11 cellular contexts compared by ENCODE assay signal in the genomic region with DNA sequence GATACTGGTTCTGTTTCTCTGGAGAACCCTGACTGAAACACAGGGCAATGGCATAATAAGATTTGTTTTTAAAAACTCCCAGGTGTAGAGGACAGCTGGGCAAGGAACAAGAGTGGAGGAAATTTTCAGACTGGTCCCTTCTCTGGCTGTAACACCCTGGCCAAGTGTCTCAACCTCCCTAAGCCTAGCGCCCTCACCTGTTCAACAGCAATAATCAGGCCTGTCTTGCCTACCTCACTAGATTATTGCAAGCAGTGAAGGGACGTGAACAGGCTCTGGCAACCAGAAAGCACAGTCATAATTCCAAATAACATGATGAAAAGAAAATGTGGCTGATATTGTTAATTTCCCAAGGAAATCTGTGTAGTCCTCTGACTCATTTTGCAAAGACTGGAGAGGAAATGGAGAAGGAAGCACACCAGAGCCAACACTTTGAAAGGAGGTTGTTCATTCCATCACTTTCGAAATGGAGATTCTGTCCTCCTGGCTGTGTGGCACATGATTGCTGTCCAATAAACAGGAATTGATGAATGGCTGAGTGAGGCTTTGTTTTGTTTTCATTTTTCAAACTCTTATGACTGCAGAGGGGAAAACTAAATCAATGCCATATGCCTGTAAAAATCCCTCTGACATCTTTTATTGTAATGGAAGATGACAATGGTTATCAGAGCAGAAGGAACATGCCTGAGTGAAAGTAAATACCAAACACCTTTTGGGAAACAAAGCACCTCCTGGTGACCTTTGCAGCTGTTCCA.
DNase-seq lines count a peak whose midpoint lies in the region; ATAC-seq and TF ChIP-seq lines count a peak whose summit lies in the region.
"Had no signal": no experiment of that assay in that cellular context is flagged by ENCODE, and none has a peak within 500 bp of the region (broad histone marks: within the 10 kb centered on the region; RNA-seq: fewer than 3 reads in every experiment).

No MANE protein-coding gene starts in this region.

- H3K4ac ChIP-seq in trophoblast cell (ENCODE audit: low read depth, low read length) = no peak overlapping the region

- DNase-seq in AG09309 (ENCODE audit: low read depth) (no peak), OCI-M1 (lab: John Stamatoyannopoulos, UW) (peak; percentile 2), fibroblast of villous mesenchyme (ENCODE audit: low read depth) (peak; percentile 20), NCI-H146 treated with DMSO at 0.1 percent for 48 hours (lab: John Stamatoyannopoulos, UW; ENCODE audit: unreplicated experiment) (no peak), trophoblast cell (no peak)
- DNase-seq: activated T-cell treated with anti-CD3 and anti-CD28 coated beads, Interleukin-2, amount 50 U/mL, for 24 hours; CD4-positive, alpha-beta memory T cell had no signal

- no peaks in the 10 kb centered on the region for H3K79me1 ChIP-seq in trophoblast cell (ENCODE audit: low read length)

- no peaks in the 10 kb centered on the region for H3K27me3 ChIP-seq in trophoblast cell (ENCODE audit: insufficient read depth, low read length)
- H3K27me3 ChIP-seq: right atrium auricular region had no signal

- no peak overlapping the region for H2BK120ac ChIP-seq in trophoblast cell (ENCODE audit: insufficient read depth, low read length, poor library complexity)

- H2AFZ ChIP-seq in trophoblast cell (ENCODE audit: insufficient read depth, low read length, poor library complexity) = no peak overlapping the region

- H2AK5ac ChIP-seq in trophoblast cell (ENCODE audit: low read length) = no peak overlapping the region

- no peaks in the 10 kb centered on the region for H3K4me1 ChIP-seq in trophoblast cell (ENCODE audit: control insufficient read depth in 1 of 2, insufficient read depth in 2 of 2, low read length in 2 of 2)
- H3K4me1 ChIP-seq: right atrium auricular region had no signal

- H3K4me2 ChIP-seq in trophoblast cell (ENCODE audit: low read length) = no peak overlapping the region

- no peak overlapping the region for H3K23ac ChIP-seq in trophoblast cell (ENCODE audit: low read length)

- no peak overlapping the region for H3K9ac ChIP-seq in trophoblast cell (ENCODE audit: low read length)

- TF ChIP-seq CTCF in AG09309 (IDR thresholded peaks at IDR 0.05; ENCODE audit: control insufficient read depth, insufficient read depth, low read depth, low read length, missing control alignments) = peak; percentile 7
- peak; percentile 17; the same call in 1 of the 2 replicates for TF ChIP-seq CTCF in GM12875 (IDR thresholded peaks at IDR 0.05; ENCODE audit: borderline replicate concordance, insufficient read depth, low read depth, low read length)
- TF ChIP-seq CTCF in fibroblast of villous mesenchyme (IDR thresholded peaks at IDR 0.05; ENCODE audit: insufficient read depth, low read depth, low read length) = no peak

- H3K27ac ChIP-seq in trophoblast cell (ENCODE audit: low read depth, low read length) = no peak overlapping the region
- H3K27ac ChIP-seq: right atrium auricular region had no signal

- H3K36me3 ChIP-seq in trophoblast cell (ENCODE audit: control insufficient read depth in 1 of 2, insufficient read depth in 2 of 2, low read length in 2 of 2) = no peaks in the 10 kb centered on the region
- H3K36me3 ChIP-seq: right atrium auricular region had no signal

- ATAC-seq in GM19023 (IDR thresholded peaks at IDR 0.05; ENCODE audit: unreplicated experiment) = no peak
- no peak for ATAC-seq in GM19395 (IDR thresholded peaks at IDR 0.05; ENCODE audit: unreplicated experiment)

- H4K12ac ChIP-seq in trophoblast cell (ENCODE audit: low read depth, low read length) = no peak overlapping the region

- H4K91ac ChIP-seq in trophoblast cell (ENCODE audit: low read depth, low read length) = no peak overlapping the region

- no peak overlapping the region for H3K4me3 ChIP-seq in AG09309 (ENCODE audit: control insufficient read depth, low read depth, low read length)
- no peak overlapping the region for H3K4me3 ChIP-seq in GM12875 (ENCODE audit: low read depth, low read length)
- H3K4me3 ChIP-seq in fibroblast of villous mesenchyme (ENCODE audit: low read depth, low read length) = no peak overlapping the region
- no peak overlapping the region for H3K4me3 ChIP-seq in trophoblast cell (ENCODE audit: low read depth, low read length)
- H3K4me3 ChIP-seq: right atrium auricular region had no signal

- WGBS in trophoblast cell (ENCODE audit: extremely low coverage, insufficient coverage, insufficient read length) = no CpG with 5 or more reads among the region's 3 CpGs

- no peak overlapping the region for H4K8ac ChIP-seq in trophoblast cell (ENCODE audit: low read depth, low read length)

- H3K18ac ChIP-seq in trophoblast cell (ENCODE audit: low read length) = no peak overlapping the region

- no peaks in the 10 kb centered on the region for H3K79me2 ChIP-seq in trophoblast cell (ENCODE audit: control insufficient read depth, insufficient read depth, low read length, poor library complexity)

- H3K14ac ChIP-seq in trophoblast cell (ENCODE audit: low read length) = no peak overlapping the region

- H3K9me3 ChIP-seq in trophoblast cell (ENCODE audit: insufficient read depth, low read depth, low read length) = no peaks in the 10 kb centered on the region

- no peak overlapping the region for H2BK5ac ChIP-seq in trophoblast cell (ENCODE audit: low read depth, low read length, poor library complexity)

- no peak overlapping the region for H2BK12ac ChIP-seq in trophoblast cell (ENCODE audit: low read length)

Comparison
In these comparisons a context has a peak if more than half of its experiments do, and no peak if none do; other contexts are left out.
1. DNase-seq: peak in OCI-M1 (single experiment) and fibroblast of villous mesenchyme (single experiment); none in AG09309 (single experiment), NCI-H146 treated with DMSO at 0.1 percent for 48 hours (single experiment) and trophoblast cell (0 of 2).